ENCODE assay signal across 34 cellular contexts in the genomic region with DNA sequence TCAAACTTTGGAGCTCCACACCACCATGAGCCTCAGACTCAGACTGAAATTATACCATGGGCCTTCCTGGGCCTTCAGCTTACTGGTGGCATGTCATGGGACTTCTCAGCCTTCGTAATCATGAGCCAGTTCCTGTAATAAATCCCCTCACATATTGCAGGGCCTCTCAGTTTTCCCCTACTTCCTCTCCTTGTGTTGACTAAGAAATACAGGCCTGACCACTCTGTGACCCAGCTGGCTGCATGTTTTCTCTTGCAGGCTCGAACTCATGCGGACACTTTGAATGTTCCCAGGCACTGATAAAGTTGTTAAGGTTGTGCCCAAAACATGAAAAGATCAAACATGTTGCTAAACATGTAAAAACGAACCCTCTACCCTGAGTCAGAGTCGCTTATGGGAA. TPM values are rescaled to one million over a fixed set of nuclear protein-coding genes. Genes with fewer than 3 reads are reported as not detected.
"Had no signal": no experiment of that assay in that cellular context is flagged by ENCODE, and none has a peak within 500 bp of the region (broad histone marks: within the 10 kb centered on the region; RNA-seq: fewer than 3 reads in every experiment).

No MANE protein-coding gene starts in this region.

- H3K27ac Mint-ChIP-seq: activated naive CD4-positive, alpha-beta T cell treated with anti-CD3 and anti-CD28 coated beads, Interleukin-2, amount 50 U/mL, for 24 hours; activated naive CD8-positive, alpha-beta T cell treated with anti-CD3 and anti-CD28 coated beads, Interleukin-2, amount 50 U/mL, for 24 hours; activated T-helper 1 cell treated with anti-CD3 and anti-CD28 coated beads, Interleukin-12 subunit alpha, Interleukin-12 subunit beta, Interleukin-2, Interleukin-4 antibody, amounts not matched to agents 30 ng/mL and 10 ng/mL and 1 ng/mL, durations not matched to agents 14 hours and 24 hours and 36 hours; immature natural killer cell; natural killer cell treated with Interleukin-12 subunit alpha and Interleukin-12 subunit beta and Interleukin-15 and Interleukin-18, amount 100 ng/mL, for 72 hours; stimulated activated effector memory CD8-positive, alpha-beta T cell treated with anti-CD3 and anti-CD28 coated beads, Interleukin-12 subunit alpha, Interleukin-12 subunit beta, amount 100 ng/mL, for 72 hours; stimulated activated naive CD8-positive, alpha-beta T cell treated with anti-CD3 and anti-CD28 coated beads, Interleukin-15, Interleukin-2, amounts not matched to agents 100 ng/mL and 50 ng/mL, for 24 hours; T-helper 1 cell treated with Interleukin-12 subunit alpha and Interleukin-12 subunit beta and Interleukin-4 antibody, amounts not matched to agents 30 μg/mL and 1 μg/mL, for 36 hours had no signal

- DNase-seq: activated CD4-positive, alpha-beta T cell treated with anti-CD3 and anti-CD28 coated beads for 48 hours; activated CD4-positive, alpha-beta T cell treated with anti-CD3 and anti-CD28 coated beads, Interleukin-2, amount 50 U/mL, for 48 hours; activated CD8-positive, alpha-beta memory T cell treated with anti-CD3 and anti-CD28 coated beads, Interleukin-2, amount 50 U/mL, for 4 hours; activated gamma-delta T cell treated with Interleukin-2 at 50 U/mL for 16 hours; activated naive CD8-positive, alpha-beta T cell treated with anti-CD3 and anti-CD28 coated beads, Interleukin-2, amount 50 U/mL, for 24 hours; activated T-cell treated with anti-CD3 and anti-CD28 coated beads, Interleukin-2, amount 50 U/mL, for 1 hour; amygdala; effector CD8-positive, alpha-beta T cell; heart left ventricle; hypothalamus; immature natural killer cell; lower lobe of right lung; mesendoderm; ovary; retina; small intestine; stimulated activated CD4-positive, alpha-beta T cell treated with anti-CD3 and anti-CD28 coated beads, Interleukin-4, amount 100 ng/mL, for 24 hours; SW 1271; T-helper 9 cell; trophoblast cell; WERI-Rb-1 had no signal

- H3K4me3 ChIP-seq: breast epithelium, gastroesophageal sphincter, heart left ventricle, lower lobe of right lung, ovary, prostate gland, thoracic aorta, vagina had no signal

- H3K4me1 Mint-ChIP-seq: activated naive CD4-positive, alpha-beta T cell treated with anti-CD3 and anti-CD28 coated beads, Interleukin-2, amount 50 U/mL, for 24 hours; activated naive CD8-positive, alpha-beta T cell treated with anti-CD3 and anti-CD28 coated beads, Interleukin-2, amount 50 U/mL, for 24 hours; central memory CD8-positive, alpha-beta T cell; immature natural killer cell; stimulated activated effector memory CD8-positive, alpha-beta T cell treated with anti-CD3 and anti-CD28 coated beads, Interleukin-12 subunit alpha, Interleukin-12 subunit beta, amount 100 ng/mL, for 72 hours had no signal

- H3K4me3 Mint-ChIP-seq: activated naive CD4-positive, alpha-beta T cell treated with anti-CD3 and anti-CD28 coated beads, Interleukin-2, amount 50 U/mL, for 24 hours; activated naive CD8-positive, alpha-beta T cell treated with anti-CD3 and anti-CD28 coated beads, Interleukin-2, amount 50 U/mL, for 24 hours; activated T-helper 1 cell treated with anti-CD3 and anti-CD28 coated beads, Interleukin-12 subunit alpha, Interleukin-12 subunit beta, Interleukin-2, Interleukin-4 antibody, amounts not matched to agents 30 ng/mL and 10 ng/mL and 1 ng/mL, durations not matched to agents 14 hours and 24 hours and 36 hours; central memory CD8-positive, alpha-beta T cell; immature natural killer cell; natural killer cell treated with Interleukin-12 subunit alpha and Interleukin-12 subunit beta and Interleukin-15 and Interleukin-18, amount 100 ng/mL, for 72 hours; stimulated activated effector memory CD8-positive, alpha-beta T cell treated with anti-CD3 and anti-CD28 coated beads, Interleukin-12 subunit alpha, Interleukin-12 subunit beta, amount 100 ng/mL, for 72 hours; stimulated activated naive CD8-positive, alpha-beta T cell treated with anti-CD3 and anti-CD28 coated beads, Interleukin-15, Interleukin-2, amounts not matched to agents 100 ng/mL and 50 ng/mL, for 24 hours; T-helper 1 cell treated with Interleukin-12 subunit alpha and Interleukin-12 subunit beta and Interleukin-4 antibody, amounts not matched to agents 30 μg/mL and 1 μg/mL, for 36 hours had no signal

- H3K9me3 Mint-ChIP-seq: activated naive CD4-positive, alpha-beta T cell treated with anti-CD3 and anti-CD28 coated beads, Interleukin-2, amount 50 U/mL, for 24 hours; central memory CD8-positive, alpha-beta T cell; immature natural killer cell had no signal

- H3K36me3 Mint-ChIP-seq: activated naive CD4-positive, alpha-beta T cell treated with anti-CD3 and anti-CD28 coated beads, Interleukin-2, amount 50 U/mL, for 24 hours; immature natural killer cell; stimulated activated effector memory CD8-positive, alpha-beta T cell treated with anti-CD3 and anti-CD28 coated beads, Interleukin-12 subunit alpha, Interleukin-12 subunit beta, amount 100 ng/mL, for 72 hours had no signal

- H3K27me3 Mint-ChIP-seq: activated naive CD4-positive, alpha-beta T cell treated with anti-CD3 and anti-CD28 coated beads, Interleukin-2, amount 50 U/mL, for 24 hours; stimulated activated naive CD8-positive, alpha-beta T cell treated with anti-CD3 and anti-CD28 coated beads, Interleukin-15, Interleukin-2, amounts not matched to agents 100 ng/mL and 50 ng/mL, for 24 hours had no signal

RNA-seq across cellular contexts. Expression of a gene that starts 26.2 kb away (rescaled TPM):
- total RNA-seq: activated CD8-positive, alpha-beta memory T cell treated with anti-CD3 and anti-CD28 coated beads for 36 hours; activated T-helper 1 cell treated with anti-CD3 and anti-CD28 coated beads, Interleukin-12 subunit alpha, Interleukin-12 subunit beta, Interleukin-2, Interleukin-4 antibody, amounts not matched to agents 30 ng/mL and 10 ng/mL and 1 ng/mL, durations not matched to agents 14 hours and 24 hours and 36 hours; natural killer cell treated with Interleukin-12 subunit alpha and Interleukin-12 subunit beta and Interleukin-15 and Interleukin-18, amount 100 ng/mL, for 72 hours had no signal
